ENCODE assay signal across 26 cellular contexts in the genomic region with DNA sequence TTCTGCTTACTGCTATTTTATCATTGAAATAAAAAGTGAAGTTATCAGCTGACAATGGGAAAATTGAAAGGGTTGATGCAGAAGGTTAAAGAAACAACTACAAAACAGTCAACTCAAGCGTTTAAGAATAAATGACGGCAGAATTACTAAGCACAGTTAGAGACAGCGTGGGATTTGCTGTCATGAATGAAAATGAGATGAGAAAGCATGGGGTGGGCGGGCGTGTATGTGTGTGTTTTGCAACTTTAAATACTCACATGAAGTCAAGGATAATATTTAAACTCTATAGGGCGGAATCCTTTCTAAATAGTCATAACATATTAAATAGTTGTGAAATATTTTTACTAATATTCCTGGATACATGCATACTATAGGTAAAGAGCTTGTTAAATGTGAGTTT.
"Had no signal": no experiment of that assay in that cellular context is flagged by ENCODE, and none has a peak within 500 bp of the region (broad histone marks: within the 10 kb centered on the region; RNA-seq: fewer than 3 reads in every experiment).

No MANE protein-coding gene starts in this region.

- H3K4me3 ChIP-seq: ascending aorta, coronary artery, dorsolateral prefrontal cortex, mucosa of descending colon, pancreas, prostate gland, right atrium auricular region, smooth muscle cell, suprapubic skin, transverse colon had no signal

- H3K9me3 ChIP-seq: ascending aorta, mucosa of descending colon, neutrophil, pancreas, prostate gland, right atrium auricular region, suprapubic skin, transverse colon had no signal

- H3K27me3 ChIP-seq: ascending aorta, neutrophil, pancreas, right atrium auricular region, suprapubic skin, transverse colon had no signal

- H3K4me1 ChIP-seq: ascending aorta, pancreas, prostate gland, right atrium auricular region, suprapubic skin, transverse colon had no signal

- ATAC-seq: activated T-cell treated with anti-CD3 and anti-CD28 coated beads, Interleukin-2, amount 50 U/mL, for 72 hours; left ventricle myocardium superior; mucosa of descending colon; natural killer cell treated with Interleukin-12 subunit alpha and Interleukin-12 subunit beta and Interleukin-15 and Interleukin-18, amount 100 ng/mL, for 72 hours; pancreas; stimulated activated naive B cell treated with anti-CD40 and anti-IgM and Interleukin-4, amounts not matched to agents 10 μg/mL and 1 μg/mL and 100 μg/mL, for 72 hours had no signal

- H3K4me2 ChIP-seq: smooth muscle cell had no signal

- DNase-seq: activated CD4-positive, alpha-beta T cell treated with anti-CD3 and anti-CD28 coated beads for 4 hours; activated CD4-positive, alpha-beta T cell treated with anti-CD3 and anti-CD28 coated beads, Interleukin-2, amount 50 U/mL, for 4 hours; activated CD4-positive, CD25-positive, alpha-beta regulatory T cell; activated naive CD4-positive, alpha-beta T cell; activated T-cell treated with anti-CD3 and anti-CD28 coated beads for 4 hours; activated T-cell treated with anti-CD3 and anti-CD28 coated beads, Interleukin-2, amount 50 U/mL, for 72 hours; effector memory CD4-positive, alpha-beta T cell; foreskin melanocyte; left cardiac atrium; left ventricle myocardium superior; mucosa of descending colon; pancreas; stimulated activated CD4-positive, alpha-beta T cell treated with anti-CD3 and anti-CD28 coated beads, Interleukin-1b, Interleukin-23, amount 100 ng/mL, for 48 hours; stimulated activated CD4-positive, alpha-beta T cell treated with anti-CD3 and anti-CD28 coated beads, Interleukin-4, amount 100 ng/mL, for 4 hours; stimulated activated naive B cell treated with anti-CD40 and anti-IgM and Interleukin-4, amounts not matched to agents 10 μg/mL and 1 μg/mL and 100 μg/mL, for 72 hours; T-helper 1 cell; transverse colon had no signal

- H3K27ac ChIP-seq: ascending aorta, coronary artery, dorsolateral prefrontal cortex, neutrophil, pancreas, prostate gland, right atrium auricular region, suprapubic skin, transverse colon had no signal

- H3K36me3 ChIP-seq: ascending aorta, neutrophil, pancreas, prostate gland, right atrium auricular region, suprapubic skin, transverse colon had no signal
